24 cellular contexts compared by ENCODE assay signal in the genomic region with DNA sequence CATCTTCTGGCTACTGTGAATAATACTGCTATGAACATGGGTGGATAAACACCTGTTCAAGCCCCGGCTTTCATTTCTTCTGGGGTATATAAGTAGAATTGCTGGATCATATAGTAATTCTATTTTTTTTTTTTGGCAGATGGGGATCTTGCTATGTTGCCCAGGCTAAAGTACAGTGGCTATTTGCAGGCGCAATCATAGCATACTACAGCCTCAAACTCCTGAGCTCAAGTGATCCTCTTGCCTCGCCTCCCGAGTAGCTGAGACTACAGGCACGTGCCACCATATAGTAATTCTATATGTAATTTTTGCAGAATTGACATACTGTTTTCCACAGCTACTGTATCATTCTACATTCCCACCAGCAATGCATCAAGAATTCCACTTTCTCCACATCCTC. TPM values are rescaled to one million over a fixed set of nuclear protein-coding genes. Genes with fewer than 3 reads are reported as not detected.
DNase-seq lines count a peak whose midpoint lies in the region; ATAC-seq, FAIRE-seq and TF ChIP-seq lines count a peak whose summit lies in the region.
"Had no signal": no experiment of that assay in that cellular context is flagged by ENCODE, and none has a peak within 500 bp of the region (broad histone marks: within the 10 kb centered on the region; RNA-seq: fewer than 3 reads in every experiment).

No MANE protein-coding gene starts in this region.

- CTCF ChIA-PET in HepG2 (lab: Yijun Ruan, JAX; ENCODE audit: low intra/inter-chr PET ratio, low total read pairs) (no interaction called here), HEK293 (lab: Yijun Ruan, JAX) (interaction anchor here (0.7 to 0.8 kb wide), 2 partner anchors 304 to 472 kb away, joined by 3 to 6 read pairs; no protein-coding TSS in a partner anchor)

- no peak for TF ChIP-seq CTCF in HepG2 (CRISPR knock-in tag; IDR thresholded peaks at IDR 0.05)
- no peak for TF ChIP-seq CTCF in right lobe of liver (IDR thresholded peaks at IDR 0.05)
- no peak for TF ChIP-seq CTCF in HEK293 (tag by site-specific recombination; IDR thresholded peaks at IDR 0.05)
- TF ChIP-seq CTCF in GM23338 (conservative IDR thresholded peaks at IDR 0.05; ENCODE audit: low read depth in 2 of 2), result no peak

- H3K27ac ChIP-seq in HepG2 (ENCODE audit: extremely low read length, insufficient read depth, low read length), result no peak overlapping the region
- no peak overlapping the region for H3K27ac ChIP-seq in right lobe of liver
- no peak overlapping the region for H3K27ac ChIP-seq in HEK293 (ENCODE audit: extremely low read depth, low read depth, low read length)
- no peak overlapping the region for H3K27ac ChIP-seq in GM23338 (ENCODE audit: low read depth)
- H3K27ac ChIP-seq: A549; BLaER1 treated with 17β-estradiol and CSF1 and Interleukin-3, amounts not matched to agents 10 nM and 100 nM; GM23248 had no signal

- POLR2A ChIA-PET in HepG2 (lab: Yijun Ruan, JAX) (no interaction called here), HEK293 (lab: Yijun Ruan, JAX) (no interaction called here)

- H3K9me3 Mint-ChIP-seq in activated T-helper 2 cell treated with anti-CD3 and anti-CD28 coated beads, Interferon-gamma antibody, Interleukin-2, Interleukin-4, amounts not matched to agents 10 μg/mL and 5 μg/mL and 100 μg/mL, durations not matched to agents 14 hours and 24 hours and 36 hours, result no peaks in the 10 kb centered on the region
- H3K9me3 Mint-ChIP-seq in GM23338, result no peaks in the 10 kb centered on the region
- H3K9me3 Mint-ChIP-seq: CD14-positive monocyte; CD4-positive, alpha-beta memory T cell; H9; HFFc6 had no signal

- no peaks in the 10 kb centered on the region for H3K27me3 ChIP-seq in HepG2 (ENCODE audit: control insufficient read depth in 1 of 2, insufficient read depth in 2 of 2, low read length in 2 of 2)
- H3K27me3 ChIP-seq in right lobe of liver, result no peaks in the 10 kb centered on the region
- no peaks in the 10 kb centered on the region for H3K27me3 ChIP-seq in GM23338 (ENCODE audit: insufficient read depth)
- H3K27me3 ChIP-seq: BE2C; BLaER1 treated with 17β-estradiol and CSF1 and Interleukin-3, amounts not matched to agents 10 nM and 100 nM had no signal

- no TSS peak for BruUV-seq in HepG2 (replicated peaks; lab: Mats Ljungman, UMichigan)

- DNase-seq in HepG2 (ENCODE audit: low spot score) (no peak), right lobe of liver (no peak), GM23338 (ENCODE audit: low spot score) (no peak), CD1c-positive myeloid dendritic cell (ENCODE audit: extremely low spot score) (no peak)
- DNase-seq in activated T-helper 2 cell treated with anti-CD3 and anti-CD28 coated beads, Interferon-gamma antibody, Interleukin-2, Interleukin-4, amounts not matched to agents 10 μg/mL and 5 μg/mL and 100 μg/mL, durations not matched to agents 14 hours and 24 hours and 36 hours (ENCODE audit: low spot score), result no peak
- no peak for DNase-seq in stimulated activated CD8-positive, alpha-beta memory T cell treated with anti-CD3 and anti-CD28 coated beads, Interleukin-4, amount 100 ng/mL, for 48 hours
- DNase-seq: 8988T; ACHN; AML-193; BE2C; CD4-positive, alpha-beta memory T cell; COR-L47; DMS153; DND-41; GM23248; H9; HFFc6 had no signal

- in situ Hi-C loops in HepG2 (cut with HindIII; ENCODE audit: extremely low pct_ligation_motif_present, low pct_unique_long_range_greater_than_20kb), result no loop called here

- H3K9me3 ChIP-seq in HepG2 (ENCODE audit: low read length), result no peaks in the 10 kb centered on the region
- no peaks in the 10 kb centered on the region for H3K9me3 ChIP-seq in right lobe of liver
- H3K9me3 ChIP-seq in HEK293 (ENCODE audit: control insufficient read depth, insufficient read depth, low read depth, low read length), result no peaks in the 10 kb centered on the region
- H3K9me3 ChIP-seq: A549; BE2C; BLaER1 treated with 17β-estradiol and CSF1 and Interleukin-3, amounts not matched to agents 10 nM and 100 nM had no signal

- H3K4me3 Mint-ChIP-seq in activated T-helper 2 cell treated with anti-CD3 and anti-CD28 coated beads, Interferon-gamma antibody, Interleukin-2, Interleukin-4, amounts not matched to agents 10 μg/mL and 5 μg/mL and 100 μg/mL, durations not matched to agents 14 hours and 24 hours and 36 hours (ENCODE audit: low read depth), result no peak overlapping the region
- no peak overlapping the region for H3K4me3 Mint-ChIP-seq in GM23338
- H3K4me3 Mint-ChIP-seq: CD14-positive monocyte; CD4-positive, alpha-beta memory T cell; H9; HFFc6 had no signal

- no peak for TF ChIP-seq RAD21 in HepG2 (CRISPR knock-in tag; IDR thresholded peaks at IDR 0.05)

- no peaks in the 10 kb centered on the region for H3K27me3 Mint-ChIP-seq in activated T-helper 2 cell treated with anti-CD3 and anti-CD28 coated beads, Interferon-gamma antibody, Interleukin-2, Interleukin-4, amounts not matched to agents 10 μg/mL and 5 μg/mL and 100 μg/mL, durations not matched to agents 14 hours and 24 hours and 36 hours (ENCODE audit: low read depth)
- no peaks in the 10 kb centered on the region for H3K27me3 Mint-ChIP-seq in GM23338 (ENCODE audit: insufficient read depth, low read depth, poor library complexity)
- H3K27me3 Mint-ChIP-seq: CD4-positive, alpha-beta memory T cell had no signal

- H2AFZ ChIP-seq in HepG2 (ENCODE audit: low read length) (no peak overlapping the region), GM23338 (no peak overlapping the region)
- H2AFZ ChIP-seq: GM23248 had no signal

- ATAC-seq in HepG2 (no peak), right lobe of liver (no peak), GM23338 (no peak)
- ATAC-seq: A549, HCT116 had no signal

- H3K9me2 ChIP-seq in GM23338 (ENCODE audit: insufficient read depth), result no peaks in the 10 kb centered on the region

- no peak for FAIRE-seq in HepG2 (lab: Jason Lieb, UNC)
- FAIRE-seq: A549, G401.6, GM12892 had no signal

- H3K4me3 ChIP-seq in HepG2 (replicated peaks in 1 of 3; ENCODE audit: insufficient read depth in 1 of 3, low read depth in 2 of 3, low read length in 3 of 3) (no peak overlapping the region), right lobe of liver (no peak overlapping the region), HEK293 (ENCODE audit: low read depth, low read length) (no peak overlapping the region), GM23338 (no peak overlapping the region)
- H3K4me3 ChIP-seq: A549; BLaER1 treated with 17β-estradiol and CSF1 and Interleukin-3, amounts not matched to agents 10 nM and 100 nM; GM23248 had no signal

- H4K20me1 ChIP-seq in HepG2 (ENCODE audit: insufficient read depth, low read length), result no peaks in the 10 kb centered on the region
- H4K20me1 ChIP-seq in GM23338 (replicated peaks; ENCODE audit: insufficient read depth), result peaks cover 25% of the 10 kb centered on the region

- H3K4me2 ChIP-seq in HepG2 (ENCODE audit: low read depth, low read length), result no peak overlapping the region
- H3K4me2 ChIP-seq in GM23338, result no peak overlapping the region
- H3K4me2 ChIP-seq: A549; BLaER1 treated with 17β-estradiol and CSF1 and Interleukin-3, amounts not matched to agents 10 nM and 100 nM had no signal

- H3K36me3 ChIP-seq in HepG2 (replicated peaks in 1 of 2; ENCODE audit: control insufficient read depth in 1 of 2, insufficient read depth in 2 of 2, low read length in 2 of 2) (peaks cover 26 to 88% of the 10 kb centered on the region in 2 experiments), right lobe of liver (peaks cover 8 to 60% (median 41%) of the 10 kb centered on the region in 4 donors), HEK293 (ENCODE audit: control insufficient read depth in 2 of 2, insufficient read depth in 1 of 2, low read length in 2 of 2) (peaks cover 62 to 98% of the 10 kb centered on the region in 2 experiments), GM23338 (ENCODE audit: insufficient read depth) (peaks cover 94% of the 10 kb centered on the region)

- TF ChIP-seq POLR2A in HepG2 (IDR thresholded peaks at IDR 0.05; ENCODE audit: insufficient read depth in 1 of 2, low read depth in 2 of 2, low read length in 2 of 2) (no peak), right lobe of liver (IDR thresholded peaks at IDR 0.05) (no peak)

- peaks cover 42% of the 10 kb centered on the region for H3K4me1 Mint-ChIP-seq in activated T-helper 2 cell treated with anti-CD3 and anti-CD28 coated beads, Interferon-gamma antibody, Interleukin-2, Interleukin-4, amounts not matched to agents 10 μg/mL and 5 μg/mL and 100 μg/mL, durations not matched to agents 14 hours and 24 hours and 36 hours (ENCODE audit: low read depth)
- no peaks in the 10 kb centered on the region for H3K4me1 Mint-ChIP-seq in GM23338
- H3K4me1 Mint-ChIP-seq: CD14-positive monocyte, H9 had no signal

- 98% methylated on average over 5 of the region's 5 CpGs for WGBS in HepG2 (ENCODE audit: low lambda C conversion rate)
- WGBS in right lobe of liver (ENCODE audit: insufficient coverage, low coverage, low lambda C conversion rate, missing lambda C conversion rate), result 98% methylated on average over 5 of the region's 5 CpGs

- H3K4me1 ChIP-seq in HepG2 (ENCODE audit: insufficient read depth, low read length) (no peaks in the 10 kb centered on the region), right lobe of liver (peaks cover 0 to 35% (median 14%) of the 10 kb centered on the region in 4 donors), HEK293 (ENCODE audit: control insufficient read depth, insufficient read depth, low read length) (no peaks in the 10 kb centered on the region), GM23338 (ENCODE audit: insufficient read depth) (no peaks in the 10 kb centered on the region)
- H3K4me1 ChIP-seq: A549, BE2C had no signal

- H3F3A ChIP-seq in GM23338 (replicated peaks; ENCODE audit: low read depth), result no peaks in the 10 kb centered on the region

- peak overlapping the region; percentile 16 for H3K27ac Mint-ChIP-seq in activated T-helper 2 cell treated with anti-CD3 and anti-CD28 coated beads, Interferon-gamma antibody, Interleukin-2, Interleukin-4, amounts not matched to agents 10 μg/mL and 5 μg/mL and 100 μg/mL, durations not matched to agents 14 hours and 24 hours and 36 hours
- H3K27ac Mint-ChIP-seq in GM23338, result no peak overlapping the region
- H3K27ac Mint-ChIP-seq: CD14-positive monocyte, H9, HFFc6 had no signal

- intact Hi-C loops in HepG2 (cut with micrococcal nuclease; ENCODE audit: unreplicated experiment), result no loop called here
- intact Hi-C loops in right lobe of liver (cut with DNase I), result loop anchor here in 1 of 2 donors (10.0 kb wide), 1 partner anchor 53 kb away; no protein-coding TSS in a partner anchor
- intact Hi-C loops in activated T-helper 2 cell treated with anti-CD3 and anti-CD28 coated beads, Interferon-gamma antibody, Interleukin-2, Interleukin-4, amounts not matched to agents 10 μg/mL and 5 μg/mL and 100 μg/mL, durations not matched to agents 14 hours and 24 hours and 36 hours (cut with micrococcal nuclease), result no loop called here

- H3K79me2 ChIP-seq in HepG2 (ENCODE audit: insufficient read depth, low read length), result no peaks in the 10 kb centered on the region
- H3K79me2 ChIP-seq in GM23338 (replicated peaks; ENCODE audit: insufficient read depth), result peaks cover 14% of the 10 kb centered on the region; the same call in 1 of the 2 replicates

- H3K9ac ChIP-seq in HepG2 (ENCODE audit: insufficient read depth, low read depth, low read length), result no peak overlapping the region
- H3K9ac ChIP-seq: BLaER1 treated with 17β-estradiol and CSF1 and Interleukin-3, amounts not matched to agents 10 nM and 100 nM; GM23248 had no signal

- no peak for TF ChIP-seq EP300 in HepG2 (IDR thresholded peaks at IDR 0.05; ENCODE audit: low read depth in 2 of 2, low read length in 2 of 2)
- TF ChIP-seq EP300 in HepG2 (CRISPR knock-in tag; IDR thresholded peaks at IDR 0.05; ENCODE audit: borderline replicate concordance), result no peak

- peaks cover 91% of the 10 kb centered on the region for H3K36me3 Mint-ChIP-seq in activated T-helper 2 cell treated with anti-CD3 and anti-CD28 coated beads, Interferon-gamma antibody, Interleukin-2, Interleukin-4, amounts not matched to agents 10 μg/mL and 5 μg/mL and 100 μg/mL, durations not matched to agents 14 hours and 24 hours and 36 hours (ENCODE audit: low read depth)
- H3K36me3 Mint-ChIP-seq in GM23338 (ENCODE audit: low read depth), result peaks cover 88% of the 10 kb centered on the region

RNA-seq across cellular contexts. Expression of gene UBR4, which starts 27.8 kb away (rescaled TPM):
- total RNA-seq in HepG2 (2016; rRNA removed; fragmentation: Illumina TruSeq; extraction: Trizol), result 59.1 and 66.2 TPM in 2 replicates
- total RNA-seq in HepG2 (2016; cell fraction: cytosol; rRNA removed; fragmentation: Illumina TruSeq; extraction: Trizol; ENCODE audit: low read depth), result 17.7 and 18.4 TPM in 2 replicates
- total RNA-seq in HepG2 (2016; cell fraction: insoluble cytoplasmic fraction; rRNA removed; fragmentation: Illumina TruSeq; extraction: Trizol), result 53.6 and 64.6 TPM in 2 replicates
- total RNA-seq in HepG2 (2016; cell fraction: membrane; rRNA removed; fragmentation: Illumina TruSeq; extraction: Trizol), result 19.8 and 23.1 TPM in 2 replicates
- total RNA-seq in HepG2 (2016; cell fraction: nucleus; rRNA removed; fragmentation: Illumina TruSeq; extraction: Trizol), result 105 and 127 TPM in 2 replicates
- polyA plus RNA-seq in HepG2 (2011; rRNA removed), result 106 and 137 TPM in 2 replicates
- polyA plus RNA-seq in HepG2 (2011; cell fraction: cytosol; rRNA removed), result 67.5 and 69.8 TPM in 2 replicates
- polyA plus RNA-seq in HepG2 (2011; cell fraction: nucleus; rRNA removed), result 915 and 1,017 TPM in 2 replicates
- polyA plus RNA-seq in HepG2 (2012), result 113 and 180 TPM in 2 replicates
- 6.1 and 6.6 TPM in 2 replicates for polyA plus RNA-seq in HepG2 (2016; cell fraction: cytosol; fragmentation: Illumina TruSeq; extraction: Trizol; ENCODE audit: low read depth)
- 42.9 and 62.8 TPM in 2 replicates for polyA plus RNA-seq in HepG2 (2016; cell fraction: insoluble cytoplasmic fraction; fragmentation: Illumina TruSeq; extraction: Trizol; ENCODE audit: low read depth)
- 9.9 and 10.5 TPM in 2 replicates for polyA plus RNA-seq in HepG2 (2016; cell fraction: membrane; fragmentation: Illumina TruSeq; extraction: Trizol; ENCODE audit: low read depth)
- polyA plus RNA-seq in HepG2 (2016; cell fraction: nucleus; fragmentation: Illumina TruSeq; extraction: Trizol; ENCODE audit: insufficient read depth, low read depth), result 262 and 285 TPM in 2 replicates
- 142 and 234 TPM in 2 replicates for polyA minus RNA-seq in HepG2 (2011; rRNA and poly(A)+ RNA removed; ENCODE audit: low replicate concordance)
- polyA minus RNA-seq in HepG2 (2011; cell fraction: cytosol; rRNA and poly(A)+ RNA removed), result 82.8 and 97.7 TPM in 2 replicates
- polyA minus RNA-seq in HepG2 (2011; cell fraction: nucleus; rRNA and poly(A)+ RNA removed), result 335 and 414 TPM in 2 replicates
- 100 to 1,000 TPM in 2 of 6 experiments, 10 to 100 TPM in 4; 73.0 to 132 (median 90.1) TPM for total RNA-seq in right lobe of liver
- 156 and 160 TPM in 2 replicates for total RNA-seq in activated T-helper 2 cell treated with anti-CD3 and anti-CD28 coated beads, Interferon-gamma antibody, Interleukin-2, Interleukin-4, amounts not matched to agents 10 μg/mL and 5 μg/mL and 100 μg/mL, durations not matched to agents 14 hours and 24 hours and 36 hours
- 196 and 230 TPM in 2 replicates for total RNA-seq in GM23338 (2014; rRNA removed; shearing (Covaris generic))
- polyA plus RNA-seq in GM23338 (2016; fragmentation: Nextera tagmentation; extraction: Ambion mirVana), result 111 TPM in 2 replicates

Comparison
In these comparisons a context has a peak if more than half of its experiments do, and no peak if none do; other contexts are left out.
1. Of the 63 proteins assayed by ChIP-seq in both HepG2 and HEK293: peak only in HepG2: none; only in HEK293: none; in both: ZNF121; in neither: 62.